23 cellular contexts compared by ENCODE assay signal in genomic region chr1:171904778-171905449, GRCh38.
"Had no signal": no experiment of that assay in that cellular context is flagged by ENCODE, and none has a peak within 500 bp of the region (broad histone marks: within the 10 kb centered on the region; RNA-seq: fewer than 3 reads in every experiment).

No MANE protein-coding gene starts in this region.

- FAIRE-seq: colon, frontal cortex, TTC549 had no signal

- H3K27ac Mint-ChIP-seq: activated naive CD4-positive, alpha-beta T cell treated with anti-CD3 and anti-CD28 coated beads, Interleukin-2, amount 50 U/mL, for 72 hours; activated T-helper 17 cell treated with anti-CD3 and anti-CD28 coated beads, Interleukin-2, amount 50 U/mL, for 72 hours; naive B cell; stimulated activated naive B cell treated with anti-CD40 and anti-IgM and Interleukin-4, amounts not matched to agents 10 μg/mL and 1 μg/mL and 100 μg/mL, for 72 hours had no signal

- DNase-seq: activated CD4-positive, CD25-positive, alpha-beta regulatory T cell treated with anti-CD3 and anti-CD28 coated beads, Interleukin-2, amount 50 U/mL, for 72 hours; activated T-cell treated with anti-CD3 and anti-CD28 coated beads, Interleukin-2, amount 50 U/mL, for 1 hour; effector memory CD4-positive, alpha-beta T cell; islet precursor cell; left cardiac atrium; naive B cell; occipital lobe; posterior cingulate gyrus; sigmoid colon; stimulated activated CD4-positive, alpha-beta T cell treated with anti-CD3 and anti-CD28 coated beads, Interleukin-15, amount 100 ng/mL, for 24 hours; stimulated activated naive B cell treated with anti-CD40 and anti-IgM and Interleukin-4, amounts not matched to agents 10 μg/mL and 1 μg/mL and 100 μg/mL, for 72 hours; trophoblast cell; WERI-Rb-1 had no signal

- H3K4me3 ChIP-seq: ascending aorta, sigmoid colon, smooth muscle cell had no signal

- H3K4me3 Mint-ChIP-seq: activated T-helper 17 cell treated with anti-CD3 and anti-CD28 coated beads, Interleukin-2, amount 50 U/mL, for 72 hours; central memory CD8-positive, alpha-beta T cell; naive B cell; neural crest cell; stimulated activated naive B cell treated with anti-CD40 and anti-IgM and Interleukin-4, amounts not matched to agents 10 μg/mL and 1 μg/mL and 100 μg/mL, for 72 hours had no signal

- H3K27me3 ChIP-seq: ascending aorta, sigmoid colon had no signal

- H3K27ac ChIP-seq: ascending aorta, sigmoid colon, WERI-Rb-1 had no signal

- H3K4me1 ChIP-seq: ascending aorta, sigmoid colon had no signal

- H3K9me3 Mint-ChIP-seq: activated naive CD4-positive, alpha-beta T cell treated with anti-CD3 and anti-CD28 coated beads, Interleukin-2, amount 50 U/mL, for 72 hours; activated T-helper 17 cell treated with anti-CD3 and anti-CD28 coated beads, Interleukin-2, amount 50 U/mL, for 72 hours; central memory CD8-positive, alpha-beta T cell; neural crest cell; stimulated activated naive B cell treated with anti-CD40 and anti-IgM and Interleukin-4, amounts not matched to agents 10 μg/mL and 1 μg/mL and 100 μg/mL, for 72 hours had no signal

- H3K36me3 ChIP-seq: ascending aorta, sigmoid colon, WERI-Rb-1 had no signal

- H3K4me2 ChIP-seq: smooth muscle cell had no signal

- H3K9me3 ChIP-seq: ascending aorta, sigmoid colon had no signal

- ATAC-seq: activated naive CD4-positive, alpha-beta T cell treated with anti-CD3 and anti-CD28 coated beads, Interleukin-2, amount 50 U/mL, for 72 hours; activated T-helper 17 cell treated with anti-CD3 and anti-CD28 coated beads, Interleukin-2, amount 50 U/mL, for 72 hours; esophagus mucosa; left cardiac atrium; stimulated activated naive B cell treated with anti-CD40 and anti-IgM and Interleukin-4, amounts not matched to agents 10 μg/mL and 1 μg/mL and 100 μg/mL, for 72 hours had no signal
